8 cellular contexts compared by ENCODE assay signal in the genomic region with DNA sequence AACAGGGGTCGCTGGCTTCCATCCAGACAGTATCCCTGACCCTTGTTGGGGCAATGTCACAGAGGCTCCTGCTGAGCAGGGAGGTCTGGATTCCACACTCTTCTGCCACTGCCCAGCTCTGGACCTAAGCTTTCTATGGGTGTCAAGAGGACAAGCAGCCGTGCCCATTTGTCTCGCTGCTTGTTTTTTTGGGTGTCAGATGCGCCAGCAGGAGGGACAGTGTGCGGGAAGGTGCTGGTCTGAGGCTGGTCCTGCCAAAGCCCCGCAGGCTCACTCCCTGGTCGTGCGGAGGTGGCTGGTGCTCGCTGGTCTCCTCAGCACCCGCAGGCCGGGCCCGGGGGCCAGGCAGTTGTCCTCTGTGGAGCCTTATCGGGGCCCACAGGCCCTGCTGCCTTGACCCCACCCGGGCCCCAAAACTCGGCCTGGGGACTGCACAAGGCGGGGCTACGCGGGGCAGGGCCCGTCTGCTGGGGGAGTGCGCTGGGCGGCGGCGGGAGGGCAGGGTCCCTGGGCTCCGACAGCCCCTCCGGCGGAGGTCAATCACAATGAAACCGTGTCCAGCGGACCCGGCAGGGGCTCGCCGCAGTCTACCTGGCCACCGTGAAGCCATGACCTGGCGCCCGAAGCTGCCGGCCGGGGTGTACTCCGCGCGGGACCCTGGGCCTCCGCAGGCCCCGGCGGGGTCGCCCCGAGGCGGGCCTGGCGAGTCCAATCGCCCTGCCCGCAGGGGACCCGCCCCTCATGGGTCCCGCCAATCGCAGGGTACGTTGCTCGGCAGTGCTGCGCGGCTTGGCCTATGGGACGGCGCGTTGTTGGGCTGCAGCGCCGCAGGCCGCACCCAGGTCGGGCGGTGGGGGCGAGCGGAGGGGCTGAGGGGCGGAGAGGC. TPM values are rescaled to one million over a fixed set of nuclear protein-coding genes. Genes with fewer than 3 reads are reported as not detected.
DNase-seq lines count a peak whose midpoint lies in the region; ATAC-seq and TF ChIP-seq lines count a peak whose summit lies in the region.

A gene with protein sequence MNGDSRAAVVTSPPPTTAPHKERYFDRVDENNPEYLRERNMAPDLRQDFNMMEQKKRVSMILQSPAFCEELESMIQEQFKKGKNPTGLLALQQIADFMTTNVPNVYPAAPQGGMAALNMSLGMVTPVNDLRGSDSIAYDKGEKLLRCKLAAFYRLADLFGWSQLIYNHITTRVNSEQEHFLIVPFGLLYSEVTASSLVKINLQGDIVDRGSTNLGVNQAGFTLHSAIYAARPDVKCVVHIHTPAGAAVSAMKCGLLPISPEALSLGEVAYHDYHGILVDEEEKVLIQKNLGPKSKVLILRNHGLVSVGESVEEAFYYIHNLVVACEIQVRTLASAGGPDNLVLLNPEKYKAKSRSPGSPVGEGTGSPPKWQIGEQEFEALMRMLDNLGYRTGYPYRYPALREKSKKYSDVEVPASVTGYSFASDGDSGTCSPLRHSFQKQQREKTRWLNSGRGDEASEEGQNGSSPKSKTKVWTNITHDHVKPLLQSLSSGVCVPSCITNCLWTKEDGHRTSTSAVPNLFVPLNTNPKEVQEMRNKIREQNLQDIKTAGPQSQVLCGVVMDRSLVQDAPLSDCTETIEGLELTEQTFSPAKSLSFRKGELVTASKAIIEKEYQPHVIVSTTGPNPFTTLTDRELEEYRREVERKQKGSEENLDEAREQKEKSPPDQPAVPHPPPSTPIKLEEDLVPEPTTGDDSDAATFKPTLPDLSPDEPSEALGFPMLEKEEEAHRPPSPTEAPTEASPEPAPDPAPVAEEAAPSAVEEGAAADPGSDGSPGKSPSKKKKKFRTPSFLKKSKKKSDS (plus strand): TSS at position 822 of the 886 bp plus-strand sequence. CDS start 32,072 bp downstream, outside the sequence.

- 0 to 3% (median 1%) methylated on average over 8 to 66 of the region's 66 CpGs for WGBS in adrenal gland, 4 donors
- 0 to 1% methylated on average over 64 to 66 of the region's 66 CpGs for WGBS in heart right ventricle, 2 donors
- 0% methylated on average over 13 to 27 of the region's 66 CpGs for WGBS in upper lobe of left lung, 2 donors

- peak within 1 kb of the TSS; percentile 86 for H3K27ac Mint-ChIP-seq in HFFc6

- intact Hi-C loops in adrenal gland (cut with DNase I) (loop anchor here (10.0 kb wide), 2 partner anchors 52 to 92 kb away; no protein-coding TSS in a partner anchor), heart right ventricle (cut with DNase I) (loop anchor here in 5 of 10 donors (5.0 to 10.0 kb wide), 7 partner anchors 36 to 92 kb away; a partner anchor contains a TSS), posterior vena cava (cut with DNase I) (no loop called here)

- H3K36me3 ChIP-seq in adrenal gland (replicated peaks in 1 of 2): no peaks in the 10 kb centered on the region
- H3K36me3 ChIP-seq in heart right ventricle: no peaks in the 10 kb centered on the region
- no peaks in the 10 kb centered on the region for H3K36me3 ChIP-seq in upper lobe of left lung

- peaks cover 2% of the 10 kb centered on the region for H3K27me3 Mint-ChIP-seq in HFFc6 (ENCODE audit: insufficient read depth)

- peaks cover 28% of the 10 kb centered on the region for H3K36me3 Mint-ChIP-seq in HFFc6 (ENCODE audit: low read depth)

- TF ChIP-seq POLR2A in NB4 (IDR thresholded peaks at IDR 0.05; ENCODE audit: extremely low read depth, insufficient read length) (peak; percentile 87), adrenal gland (IDR thresholded peaks at IDR 0.05) (peak; percentile 74 to 81), upper lobe of left lung (IDR thresholded peaks at IDR 0.05) (peak in 3 of 4 donors; percentile 87 to 95 (median 91))

- H3K4me3 ChIP-seq in GM12864 (ENCODE audit: low read depth, low read length) (peak within 1 kb of the TSS; percentile 80), NB4 (ENCODE audit: low read depth, low read length) (peak within 1 kb of the TSS; percentile 84), adrenal gland (peak within 1 kb of the TSS; percentile 1 to 78 (median 54)), heart right ventricle (peak within 1 kb of the TSS; percentile 67 to 94 (median 86)), upper lobe of left lung (peak within 1 kb of the TSS; percentile 77 to 97 (median 84))

- TF ChIP-seq EP300 in upper lobe of left lung (IDR thresholded peaks at IDR 0.05): no peak

- peak within 1 kb of the TSS; percentile 3 to 95 (median 84) for H3K27ac ChIP-seq in adrenal gland
- peak within 1 kb of the TSS; percentile 91 to 100 (median 96) for H3K27ac ChIP-seq in heart right ventricle
- peak within 1 kb of the TSS; percentile 88 to 97 (median 94) for H3K27ac ChIP-seq in upper lobe of left lung

- no peaks in the 10 kb centered on the region for H3K9me3 Mint-ChIP-seq in HFFc6

- TF ChIP-seq CTCF in GM12864 (IDR thresholded peaks at IDR 0.05; ENCODE audit: low read depth, low read length, missing control alignments): no peak
- no peak for TF ChIP-seq CTCF in HFFc6 (IDR thresholded peaks at IDR 0.05)
- no peak for TF ChIP-seq CTCF in NB4 (IDR thresholded peaks at IDR 0.05; ENCODE audit: low read depth, low read length)
- TF ChIP-seq CTCF in adrenal gland (IDR thresholded peaks at IDR 0.05): no peak
- no peak for TF ChIP-seq CTCF in heart right ventricle (IDR thresholded peaks at IDR 0.05)
- peak in 1 of 6 experiments; percentile 16 for TF ChIP-seq CTCF in upper lobe of left lung (IDR thresholded peaks at IDR 0.05)

- DNase-seq in GM12864 (ENCODE audit: low read depth) (peak; percentile 67), HFFc6 (peak; percentile 85), NB4 (ENCODE audit: low read depth) (peak; percentile 97), T-helper 1 cell (peak; percentile 82 to 94 (median 89)), adrenal gland (peak; percentile 91 to 97 (median 91)), heart right ventricle (peak; percentile 89 to 94), posterior vena cava (ENCODE audit: low spot score) (peak; percentile 97), upper lobe of left lung (peak; percentile 93 to 99)

- no peaks in the 10 kb centered on the region for H3K9me3 ChIP-seq in adrenal gland (replicated peaks in 1 of 3)
- H3K9me3 ChIP-seq in heart right ventricle: no peaks in the 10 kb centered on the region
- no peaks in the 10 kb centered on the region for H3K9me3 ChIP-seq in upper lobe of left lung

- ATAC-seq in heart right ventricle (peak; percentile 98 to 99 (median 99)), upper lobe of left lung (ENCODE audit: low FRiP score in 2 of 2) (peak; percentile 99)

- H3K4me1 ChIP-seq in adrenal gland (replicated peaks in 1 of 2) (peaks cover 14 to 40% of the 10 kb centered on the region in 2 donors), heart right ventricle (peaks cover 2 to 64% (median 49%) of the 10 kb centered on the region in 9 donors), upper lobe of left lung (peaks cover 38 to 58% (median 39%) of the 10 kb centered on the region in 4 donors)

- H3K4me3 Mint-ChIP-seq in HFFc6: peak within 1 kb of the TSS; percentile 97

- H3K4me1 Mint-ChIP-seq in HFFc6 (ENCODE audit: low read depth): peaks cover 44% of the 10 kb centered on the region

- H3K27me3 ChIP-seq in adrenal gland: no peaks in the 10 kb centered on the region
- no peaks in the 10 kb centered on the region for H3K27me3 ChIP-seq in heart right ventricle
- no peaks in the 10 kb centered on the region for H3K27me3 ChIP-seq in upper lobe of left lung

RNA-seq across cellular contexts. Expression of the gene that starts here (rescaled TPM):
- total RNA-seq in HFFc6 (2021; fragmentation: NEBNext Ultra II Directional; extraction: Animal tissue kit (Norgen Biotek cat#: 25700)): 100 to 1,000 TPM; 276 to 332 (median 321) TPM
- total RNA-seq in adrenal gland (100 to 1,000 TPM; 176 to 290 (median 241) TPM), heart right ventricle (100 to 1,000 TPM; 188 to 289 (median 214) TPM), posterior vena cava (100 to 1,000 TPM; 297 to 327 TPM), upper lobe of left lung (100 to 1,000 TPM; 184 to 651 (median 290) TPM)
- polyA plus RNA-seq in adrenal gland (100 to 1,000 TPM; 134 to 468 (median 338) TPM), heart right ventricle (100 to 1,000 TPM; 163 to 448 TPM)

Comparison
In these comparisons a context has a peak if more than half of its experiments do, and no peak if none do; other contexts are left out.
1. Peak in every context shown above with its lines: DNase-seq, ATAC-seq, H3K4me3 ChIP-seq and H3K27ac ChIP-seq.
2. intact Hi-C loops: an anchor here in adrenal gland (10.0 kb wide); none called in posterior vena cava.